In genomic region chr4:37043342-37043741, GRCh38 we compare ENCODE assay signal across 15 cellular contexts.
A peak's percentile ranks its signal among the peaks of the same experiment; 100 is the strongest.
DNase-seq lines count a peak whose midpoint lies in the region; ATAC-seq and TF ChIP-seq lines count a peak whose summit lies in the region.
"Had no signal": no experiment of that assay in that cellular context is flagged by ENCODE, and none has a peak within 500 bp of the region (broad histone marks: within the 10 kb centered on the region; RNA-seq: fewer than 3 reads in every experiment).

No MANE protein-coding gene starts in this region.

- no peaks in the 10 kb centered on the region for H3K27me3 ChIP-seq in breast epithelium

- H3K4me3 ChIP-seq in GM12865 (ENCODE audit: low read depth, low read length) (no peak overlapping the region), breast epithelium (no peak overlapping the region)
- H3K4me3 ChIP-seq: HAP-1 had no signal

- TF ChIP-seq CTCF in GM12865 (IDR thresholded peaks at IDR 0.05; ENCODE audit: insufficient read depth, low read depth, low read length, missing control alignments) (no peak), breast epithelium (IDR thresholded peaks at IDR 0.05) (no peak)

- ATAC-seq in GM21360 (IDR thresholded peaks at IDR 0.05; ENCODE audit: unreplicated experiment) (peak; percentile 56), HG02884 (IDR thresholded peaks at IDR 0.05; ENCODE audit: unreplicated experiment) (peak; percentile 91), HG02623 (IDR thresholded peaks at IDR 0.05; ENCODE audit: unreplicated experiment) (no peak), GM18519 (IDR thresholded peaks at IDR 0.05; ENCODE audit: low FRiP score, unreplicated experiment) (no peak)
- ATAC-seq: CD8-positive, alpha-beta T cell had no signal

- H3K36me3 ChIP-seq in breast epithelium = no peaks in the 10 kb centered on the region
- H3K36me3 ChIP-seq: HAP-1 had no signal

- intact Hi-C loops in breast epithelium (cut with DNase I; ENCODE audit: low total_unique reads) = no loop called here

- H3K4me1 ChIP-seq in breast epithelium = no peaks in the 10 kb centered on the region

- peak; percentile 9 for DNase-seq in GM12865 (ENCODE audit: low read depth)
- peak; percentile 18 for DNase-seq in middle frontal gyrus (ENCODE audit: extremely low spot score, low spot score)
- DNase-seq in breast epithelium (ENCODE audit: low spot score in 2 of 2) = no peak
- DNase-seq: CD8-positive, alpha-beta T cell; COR-L47; DMS153; DMS79 treated with DMSO at 0.1 percent for 48 hours; EL had no signal

- TF ChIP-seq POLR2A in breast epithelium (IDR thresholded peaks at IDR 0.05) = no peak

- H3K27ac ChIP-seq in breast epithelium = no peak overlapping the region
- H3K27ac ChIP-seq: 22Rv1, HL-60 had no signal

- H3K9me3 ChIP-seq in breast epithelium = no peaks in the 10 kb centered on the region
- H3K9me3 ChIP-seq: HAP-1 had no signal

Comparison
In these comparisons a context has a peak if more than half of its experiments do, and no peak if none do; other contexts are left out.
1. DNase-seq: peak in GM12865 (single experiment) and middle frontal gyrus (single experiment); none in breast epithelium (0 of 2).
2. ATAC-seq: peak in GM21360 (single experiment) and HG02884 (single experiment); none in HG02623 (single experiment) and GM18519 (single experiment).